12 cellular contexts compared by ENCODE assay signal in the genomic region with DNA sequence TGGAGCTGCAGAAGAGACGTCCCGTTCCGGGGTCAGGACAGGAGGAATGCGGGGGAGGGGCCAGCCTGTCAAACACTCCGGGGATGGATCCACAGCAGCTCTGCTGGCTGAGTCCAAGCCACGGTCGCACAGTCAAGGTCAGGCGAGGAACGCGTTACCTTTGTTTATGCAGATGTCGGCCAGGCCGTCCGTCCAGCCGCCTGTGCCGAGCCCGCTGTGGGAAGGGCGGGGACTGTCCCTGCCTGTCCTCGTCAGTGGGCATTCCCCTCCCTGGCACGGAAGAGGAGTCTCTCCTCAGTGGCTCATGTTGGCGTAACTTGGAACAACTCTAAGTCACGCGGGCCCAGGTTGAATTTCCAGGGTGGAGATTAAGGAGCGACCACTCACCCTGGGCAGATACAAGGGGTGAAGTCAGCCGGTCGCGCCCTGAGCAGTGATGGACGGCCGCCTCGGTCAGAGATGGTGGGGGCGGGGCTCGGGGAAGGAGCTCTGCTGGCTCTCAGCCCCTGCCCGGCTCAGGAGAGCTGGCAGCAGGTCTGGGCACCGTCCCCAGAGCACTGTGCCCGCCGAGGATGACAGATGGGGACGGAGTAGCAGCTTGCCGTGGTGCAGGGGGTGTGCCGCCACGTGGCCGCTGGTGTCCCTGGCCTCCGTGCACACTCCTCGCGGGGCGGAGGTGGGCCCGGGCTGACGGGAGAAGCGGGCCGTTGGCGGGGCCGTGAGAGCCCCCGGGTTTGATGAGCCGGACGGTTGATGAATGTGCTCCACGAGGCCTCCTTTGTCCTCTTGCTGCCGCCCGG. TPM values are rescaled to one million over a fixed set of nuclear protein-coding genes. Genes with fewer than 3 reads are reported as not detected.
DNase-seq lines count a peak whose midpoint lies in the region; ATAC-seq, FAIRE-seq and TF ChIP-seq lines count a peak whose summit lies in the region.
"Had no signal": no experiment of that assay in that cellular context is flagged by ENCODE, and none has a peak within 500 bp of the region (broad histone marks: within the 10 kb centered on the region; RNA-seq: fewer than 3 reads in every experiment).

No MANE protein-coding gene starts in this region.

- DNase-seq in NCI-H1105 (lab: John Stamatoyannopoulos, UW) (peak; percentile 19), astrocyte (ENCODE audit: low read depth) (no peak), kidney glomerular epithelial cell (lab: John Stamatoyannopoulos, UW) (peak; percentile 78), substantia nigra (lab: John Stamatoyannopoulos, UW) (peak in 31 of 49 donors; percentile 4 to 90 (median 40)), NAMALWA (ENCODE audit: low spot score) (no peak), GM23248 (no peak), activated gamma-delta T cell treated with Interleukin-2 at 50 U/mL for 16 hours (no peak)
- DNase-seq: naive thymus-derived CD8-positive, alpha-beta T cell; NCI-H2081; T-helper 17 cell had no signal

- H3K4me3 ChIP-seq in astrocyte (ENCODE audit: insufficient read depth, low read depth, low read length), result no peak overlapping the region
- no peak overlapping the region for H3K4me3 ChIP-seq in GM23248

- H3K27me3 Mint-ChIP-seq in astrocyte (ENCODE audit: low read depth, unreplicated experiment), result no peaks in the 10 kb centered on the region

- H3K4me1 ChIP-seq in astrocyte (ENCODE audit: insufficient read depth, low read length), result peaks cover 44% of the 10 kb centered on the region
- H3K4me1 ChIP-seq in GM23248 (ENCODE audit: insufficient read depth), result no peaks in the 10 kb centered on the region

- H3K27ac ChIP-seq in astrocyte (ENCODE audit: low read depth, low read length) (no peak overlapping the region), substantia nigra (ENCODE audit: low read depth, low read length, poor library complexity, severe bottlenecking) (no peak overlapping the region), GM23248 (no peak overlapping the region)
- H3K27ac ChIP-seq: epithelial cell of prostate had no signal

- peaks cover 79% of the 10 kb centered on the region for H4K20me1 ChIP-seq in astrocyte (ENCODE audit: insufficient read depth, low read length)
- H4K20me1 ChIP-seq in GM23248 (ENCODE audit: insufficient read depth), result no peaks in the 10 kb centered on the region

- no peak overlapping the region for H3K27ac Mint-ChIP-seq in astrocyte (ENCODE audit: unreplicated experiment)
- H3K27ac Mint-ChIP-seq: naive thymus-derived CD8-positive, alpha-beta T cell; T-helper 17 cell had no signal

- peaks cover 2% of the 10 kb centered on the region for H3K36me3 Mint-ChIP-seq in astrocyte (ENCODE audit: low read depth, unreplicated experiment)
- H3K36me3 Mint-ChIP-seq: naive thymus-derived CD8-positive, alpha-beta T cell had no signal

- TF ChIP-seq CTCF in astrocyte (IDR thresholded peaks at IDR 0.05; ENCODE audit: insufficient read depth, low read depth, low read length), result no peak

- peak overlapping the region; percentile 60 for H3K4me2 ChIP-seq in astrocyte (ENCODE audit: low read length)
- no peak overlapping the region for H3K4me2 ChIP-seq in GM23248 (ENCODE audit: unreplicated experiment)

- H3K79me2 ChIP-seq in astrocyte (ENCODE audit: insufficient read depth, low read length) (peaks cover 18% of the 10 kb centered on the region), GM23248 (ENCODE audit: insufficient read depth) (no peaks in the 10 kb centered on the region)

- H3K27me3 ChIP-seq in astrocyte (ENCODE audit: insufficient read depth, low read length) (no peaks in the 10 kb centered on the region), GM23248 (replicated peaks; ENCODE audit: insufficient read depth) (peaks cover under 1% of the 10 kb centered on the region; the same call in 1 of the 2 replicates)

- no peaks in the 10 kb centered on the region for H3K9me3 ChIP-seq in astrocyte (ENCODE audit: insufficient read depth, low read depth, low read length)
- H3K9me3 ChIP-seq in GM23248 (ENCODE audit: low read depth), result no peaks in the 10 kb centered on the region

- no peaks in the 10 kb centered on the region for H3K36me3 ChIP-seq in astrocyte (ENCODE audit: insufficient read depth, low read length)
- H3K36me3 ChIP-seq in GM23248 (ENCODE audit: low read depth), result no peaks in the 10 kb centered on the region

- H3K4me3 Mint-ChIP-seq in astrocyte (ENCODE audit: unreplicated experiment), result no peak overlapping the region
- H3K4me3 Mint-ChIP-seq: naive thymus-derived CD8-positive, alpha-beta T cell; T-helper 17 cell had no signal

- ATAC-seq in HG03039 (IDR thresholded peaks at IDR 0.05; ENCODE audit: unreplicated experiment), result no peak
- ATAC-seq: naive thymus-derived CD8-positive, alpha-beta T cell; T-helper 17 cell had no signal

- H3K9me2 ChIP-seq in GM23248 (ENCODE audit: insufficient read depth), result no peaks in the 10 kb centered on the region

- no peak overlapping the region for H2AFZ ChIP-seq in astrocyte (ENCODE audit: low read depth, low read length)
- H2AFZ ChIP-seq in GM23248, result no peak overlapping the region

- 61 to 67% methylated on average over 41 to 55 of the region's 56 CpGs for WGBS in GM23248 (ENCODE audit: low coverage in 1 of 2, low lambda C conversion rate in 2 of 2, missing lambda C conversion rate in 2 of 2), 2 experiments

- H3K9me3 Mint-ChIP-seq in astrocyte (ENCODE audit: unreplicated experiment), result no peaks in the 10 kb centered on the region
- H3K9me3 Mint-ChIP-seq: naive thymus-derived CD8-positive, alpha-beta T cell had no signal

- no peaks in the 10 kb centered on the region for H3F3A ChIP-seq in GM23248 (ENCODE audit: insufficient read depth)

- no peak for FAIRE-seq in astrocyte (lab: Jason Lieb, UNC)

- peaks cover 6% of the 10 kb centered on the region for H3K4me1 Mint-ChIP-seq in astrocyte (ENCODE audit: low read depth, unreplicated experiment)
- H3K4me1 Mint-ChIP-seq: T-helper 17 cell had no signal

- in situ Hi-C loops in GM23248 (cut with MboI), result no loop called here

- H3K9ac ChIP-seq in astrocyte (ENCODE audit: low read length) (no peak overlapping the region), GM23248 (no peak overlapping the region)

RNA-seq across cellular contexts. Expression of a gene that starts 7.3 kb away (rescaled TPM):
- 21.7 and 30.5 TPM in 2 replicates for total RNA-seq in astrocyte
- 0.11 TPM in 1 of 2 replicates, not detected in the other for total RNA-seq in GM23248 (2014; rRNA removed; shearing (Covaris generic))
- polyA plus RNA-seq in GM23248 (2016; fragmentation: Nextera tagmentation; extraction: Ambion mirVana), result not detected in 2 replicates

Comparison
In these comparisons a context has a peak if more than half of its experiments do, and no peak if none do; other contexts are left out.
1. DNase-seq: peak in NCI-H1105 (single experiment), kidney glomerular epithelial cell (single experiment) and substantia nigra (31 of 49); none in astrocyte (single experiment), NAMALWA (single experiment), GM23248 (single experiment) and activated gamma-delta T cell treated with Interleukin-2 at 50 U/mL for 16 hours (single experiment).
2. RNA of a gene that starts 7.3 kb away (total RNA-seq): 21.7 to 30.5 TPM in astrocyte; 0.11 TPM in GM23248; every median in the first group is over 10 times any median in the second.